In the genomic region with DNA sequence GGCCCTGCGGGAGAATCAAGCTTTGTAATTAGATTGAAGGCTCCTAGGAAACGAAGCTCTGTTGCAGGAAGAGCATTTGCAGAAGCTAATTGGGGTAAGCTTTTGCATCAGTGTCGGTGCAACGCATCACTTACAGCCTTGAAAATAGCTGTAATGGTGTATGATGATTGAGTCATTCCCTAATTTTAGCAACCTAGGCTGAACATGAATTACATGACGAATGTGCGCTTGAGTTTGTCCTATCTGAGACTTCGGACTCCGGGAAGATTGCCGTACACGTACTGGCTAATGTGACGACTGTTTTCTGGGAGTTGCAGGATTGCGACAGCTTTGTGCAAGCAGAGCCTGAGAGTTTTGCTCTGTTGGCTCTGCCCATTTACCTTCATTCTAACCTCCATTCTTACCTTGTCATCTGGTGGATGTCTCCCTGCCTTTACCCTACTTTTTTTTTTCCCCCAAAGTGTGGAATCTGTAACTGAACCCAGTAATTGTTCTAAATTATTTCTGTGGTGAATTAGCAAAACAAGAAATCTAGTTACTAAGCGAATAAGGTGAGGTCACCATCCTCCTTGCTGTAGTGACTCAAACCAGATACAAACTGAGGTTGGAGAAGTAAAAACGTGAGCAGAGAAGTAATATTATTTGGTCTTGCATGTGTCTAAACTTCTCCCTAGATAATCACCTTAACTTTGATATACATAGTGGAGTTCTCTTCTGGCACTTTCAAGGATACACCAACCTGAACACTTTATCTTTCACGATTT, we compare ENCODE assay signal across 1 cellular context.
TF ChIP-seq lines count a peak whose summit lies in the region.

No MANE protein-coding gene starts in this region.

TF ChIP-seq in GM23338, 12 proteins besides CTCF, POLR2A, EP300 and RAD21 (continued from another document):
- TF ChIP-seq, protein P1, sequence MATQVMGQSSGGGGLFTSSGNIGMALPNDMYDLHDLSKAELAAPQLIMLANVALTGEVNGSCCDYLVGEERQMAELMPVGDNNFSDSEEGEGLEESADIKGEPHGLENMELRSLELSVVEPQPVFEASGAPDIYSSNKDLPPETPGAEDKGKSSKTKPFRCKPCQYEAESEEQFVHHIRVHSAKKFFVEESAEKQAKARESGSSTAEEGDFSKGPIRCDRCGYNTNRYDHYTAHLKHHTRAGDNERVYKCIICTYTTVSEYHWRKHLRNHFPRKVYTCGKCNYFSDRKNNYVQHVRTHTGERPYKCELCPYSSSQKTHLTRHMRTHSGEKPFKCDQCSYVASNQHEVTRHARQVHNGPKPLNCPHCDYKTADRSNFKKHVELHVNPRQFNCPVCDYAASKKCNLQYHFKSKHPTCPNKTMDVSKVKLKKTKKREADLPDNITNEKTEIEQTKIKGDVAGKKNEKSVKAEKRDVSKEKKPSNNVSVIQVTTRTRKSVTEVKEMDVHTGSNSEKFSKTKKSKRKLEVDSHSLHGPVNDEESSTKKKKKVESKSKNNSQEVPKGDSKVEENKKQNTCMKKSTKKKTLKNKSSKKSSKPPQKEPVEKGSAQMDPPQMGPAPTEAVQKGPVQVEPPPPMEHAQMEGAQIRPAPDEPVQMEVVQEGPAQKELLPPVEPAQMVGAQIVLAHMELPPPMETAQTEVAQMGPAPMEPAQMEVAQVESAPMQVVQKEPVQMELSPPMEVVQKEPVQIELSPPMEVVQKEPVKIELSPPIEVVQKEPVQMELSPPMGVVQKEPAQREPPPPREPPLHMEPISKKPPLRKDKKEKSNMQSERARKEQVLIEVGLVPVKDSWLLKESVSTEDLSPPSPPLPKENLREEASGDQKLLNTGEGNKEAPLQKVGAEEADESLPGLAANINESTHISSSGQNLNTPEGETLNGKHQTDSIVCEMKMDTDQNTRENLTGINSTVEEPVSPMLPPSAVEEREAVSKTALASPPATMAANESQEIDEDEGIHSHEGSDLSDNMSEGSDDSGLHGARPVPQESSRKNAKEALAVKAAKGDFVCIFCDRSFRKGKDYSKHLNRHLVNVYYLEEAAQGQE (IDR thresholded peaks at IDR 0.05; ENCODE audit: unreplicated experiment): no peak
- TF ChIP-seq POLR2AphosphoS5 (IDR thresholded peaks at IDR 0.05; ENCODE audit: low read depth) (no peak), ZNF114 (CRISPR knock-in tag; IDR thresholded peaks at IDR 0.05) (no peak), EZH2phosphoT487 (IDR thresholded peaks at IDR 0.05; ENCODE audit: unreplicated experiment) (no peak)
- TF ChIP-seq, protein P2, sequence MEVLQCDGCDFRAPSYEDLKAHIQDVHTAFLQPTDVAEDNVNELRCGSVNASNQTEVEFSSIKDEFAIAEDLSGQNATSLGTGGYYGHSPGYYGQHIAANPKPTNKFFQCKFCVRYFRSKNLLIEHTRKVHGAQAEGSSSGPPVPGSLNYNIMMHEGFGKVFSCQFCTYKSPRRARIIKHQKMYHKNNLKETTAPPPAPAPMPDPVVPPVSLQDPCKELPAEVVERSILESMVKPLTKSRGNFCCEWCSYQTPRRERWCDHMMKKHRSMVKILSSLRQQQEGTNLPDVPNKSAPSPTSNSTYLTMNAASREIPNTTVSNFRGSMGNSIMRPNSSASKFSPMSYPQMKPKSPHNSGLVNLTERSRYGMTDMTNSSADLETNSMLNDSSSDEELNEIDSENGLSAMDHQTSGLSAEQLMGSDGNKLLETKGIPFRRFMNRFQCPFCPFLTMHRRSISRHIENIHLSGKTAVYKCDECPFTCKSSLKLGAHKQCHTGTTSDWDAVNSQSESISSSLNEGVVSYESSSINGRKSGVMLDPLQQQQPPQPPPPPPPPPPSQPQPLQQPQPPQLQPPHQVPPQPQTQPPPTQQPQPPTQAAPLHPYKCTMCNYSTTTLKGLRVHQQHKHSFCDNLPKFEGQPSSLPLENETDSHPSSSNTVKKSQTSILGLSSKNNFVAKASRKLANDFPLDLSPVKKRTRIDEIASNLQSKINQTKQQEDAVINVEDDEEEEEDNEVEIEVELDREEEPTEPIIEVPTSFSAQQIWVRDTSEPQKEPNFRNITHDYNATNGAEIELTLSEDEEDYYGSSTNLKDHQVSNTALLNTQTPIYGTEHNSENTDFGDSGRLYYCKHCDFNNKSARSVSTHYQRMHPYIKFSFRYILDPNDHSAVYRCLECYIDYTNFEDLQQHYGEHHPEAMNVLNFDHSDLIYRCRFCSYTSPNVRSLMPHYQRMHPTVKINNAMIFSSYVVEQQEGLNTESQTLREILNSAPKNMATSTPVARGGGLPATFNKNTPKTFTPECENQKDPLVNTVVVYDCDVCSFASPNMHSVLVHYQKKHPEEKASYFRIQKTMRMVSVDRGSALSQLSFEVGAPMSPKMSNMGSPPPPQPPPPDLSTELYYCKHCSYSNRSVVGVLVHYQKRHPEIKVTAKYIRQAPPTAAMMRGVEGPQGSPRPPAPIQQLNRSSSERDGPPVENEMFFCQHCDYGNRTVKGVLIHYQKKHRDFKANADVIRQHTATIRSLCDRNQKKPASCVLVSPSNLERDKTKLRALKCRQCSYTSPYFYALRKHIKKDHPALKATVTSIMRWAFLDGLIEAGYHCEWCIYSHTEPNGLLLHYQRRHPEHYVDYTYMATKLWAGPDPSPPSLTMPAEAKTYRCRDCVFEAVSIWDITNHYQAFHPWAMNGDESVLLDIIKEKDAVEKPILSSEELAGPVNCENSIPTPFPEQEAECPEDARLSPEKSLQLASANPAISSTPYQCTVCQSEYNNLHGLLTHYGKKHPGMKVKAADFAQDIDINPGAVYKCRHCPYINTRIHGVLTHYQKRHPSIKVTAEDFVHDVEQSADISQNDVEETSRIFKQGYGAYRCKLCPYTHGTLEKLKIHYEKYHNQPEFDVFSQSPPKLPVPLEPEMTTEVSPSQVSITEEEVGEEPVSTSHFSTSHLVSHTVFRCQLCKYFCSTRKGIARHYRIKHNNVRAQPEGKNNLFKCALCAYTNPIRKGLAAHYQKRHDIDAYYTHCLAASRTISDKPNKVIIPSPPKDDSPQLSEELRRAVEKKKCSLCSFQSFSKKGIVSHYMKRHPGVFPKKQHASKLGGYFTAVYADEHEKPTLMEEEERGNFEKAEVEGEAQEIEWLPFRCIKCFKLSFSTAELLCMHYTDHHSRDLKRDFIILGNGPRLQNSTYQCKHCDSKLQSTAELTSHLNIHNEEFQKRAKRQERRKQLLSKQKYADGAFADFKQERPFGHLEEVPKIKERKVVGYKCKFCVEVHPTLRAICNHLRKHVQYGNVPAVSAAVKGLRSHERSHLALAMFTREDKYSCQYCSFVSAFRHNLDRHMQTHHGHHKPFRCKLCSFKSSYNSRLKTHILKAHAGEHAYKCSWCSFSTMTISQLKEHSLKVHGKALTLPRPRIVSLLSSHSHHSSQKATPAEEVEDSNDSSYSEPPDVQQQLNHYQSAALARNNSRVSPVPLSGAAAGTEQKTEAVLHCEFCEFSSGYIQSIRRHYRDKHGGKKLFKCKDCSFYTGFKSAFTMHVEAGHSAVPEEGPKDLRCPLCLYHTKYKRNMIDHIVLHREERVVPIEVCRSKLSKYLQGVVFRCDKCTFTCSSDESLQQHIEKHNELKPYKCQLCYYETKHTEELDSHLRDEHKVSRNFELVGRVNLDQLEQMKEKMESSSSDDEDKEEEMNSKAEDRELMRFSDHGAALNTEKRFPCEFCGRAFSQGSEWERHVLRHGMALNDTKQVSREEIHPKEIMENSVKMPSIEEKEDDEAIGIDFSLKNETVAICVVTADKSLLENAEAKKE (CRISPR knock-in tag; IDR thresholded peaks at IDR 0.05): no peak
TF ChIP-seq in GM23338: peak in this region for 0.
